In the genomic region with DNA sequence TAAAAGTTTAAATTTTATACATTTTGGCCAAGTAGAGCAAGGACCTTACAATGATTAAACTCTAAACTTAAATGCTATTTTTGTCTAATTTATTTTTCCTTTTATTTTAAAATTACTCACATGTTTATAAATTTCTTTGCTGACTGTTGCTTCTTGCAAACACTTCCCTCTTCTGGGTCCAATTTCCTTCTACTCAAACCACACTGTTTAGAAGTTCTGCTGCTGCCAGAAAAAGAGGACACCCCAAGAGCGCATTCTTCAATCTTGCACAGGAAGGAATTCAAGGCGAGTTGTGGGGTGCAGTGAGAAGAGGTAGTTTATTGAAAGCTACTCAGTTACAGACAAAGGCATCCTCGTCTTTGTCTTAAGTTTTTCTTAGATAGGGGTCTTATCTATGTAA, we compare ENCODE assay signal across 1 cellular context.
TF ChIP-seq lines count a peak whose summit lies in the region.

No MANE protein-coding gene starts in this region.

TF ChIP-seq in K562, 482 proteins besides CTCF, POLR2A, EP300 and RAD21 (continued from another document):
- TF ChIP-seq, protein P1, sequence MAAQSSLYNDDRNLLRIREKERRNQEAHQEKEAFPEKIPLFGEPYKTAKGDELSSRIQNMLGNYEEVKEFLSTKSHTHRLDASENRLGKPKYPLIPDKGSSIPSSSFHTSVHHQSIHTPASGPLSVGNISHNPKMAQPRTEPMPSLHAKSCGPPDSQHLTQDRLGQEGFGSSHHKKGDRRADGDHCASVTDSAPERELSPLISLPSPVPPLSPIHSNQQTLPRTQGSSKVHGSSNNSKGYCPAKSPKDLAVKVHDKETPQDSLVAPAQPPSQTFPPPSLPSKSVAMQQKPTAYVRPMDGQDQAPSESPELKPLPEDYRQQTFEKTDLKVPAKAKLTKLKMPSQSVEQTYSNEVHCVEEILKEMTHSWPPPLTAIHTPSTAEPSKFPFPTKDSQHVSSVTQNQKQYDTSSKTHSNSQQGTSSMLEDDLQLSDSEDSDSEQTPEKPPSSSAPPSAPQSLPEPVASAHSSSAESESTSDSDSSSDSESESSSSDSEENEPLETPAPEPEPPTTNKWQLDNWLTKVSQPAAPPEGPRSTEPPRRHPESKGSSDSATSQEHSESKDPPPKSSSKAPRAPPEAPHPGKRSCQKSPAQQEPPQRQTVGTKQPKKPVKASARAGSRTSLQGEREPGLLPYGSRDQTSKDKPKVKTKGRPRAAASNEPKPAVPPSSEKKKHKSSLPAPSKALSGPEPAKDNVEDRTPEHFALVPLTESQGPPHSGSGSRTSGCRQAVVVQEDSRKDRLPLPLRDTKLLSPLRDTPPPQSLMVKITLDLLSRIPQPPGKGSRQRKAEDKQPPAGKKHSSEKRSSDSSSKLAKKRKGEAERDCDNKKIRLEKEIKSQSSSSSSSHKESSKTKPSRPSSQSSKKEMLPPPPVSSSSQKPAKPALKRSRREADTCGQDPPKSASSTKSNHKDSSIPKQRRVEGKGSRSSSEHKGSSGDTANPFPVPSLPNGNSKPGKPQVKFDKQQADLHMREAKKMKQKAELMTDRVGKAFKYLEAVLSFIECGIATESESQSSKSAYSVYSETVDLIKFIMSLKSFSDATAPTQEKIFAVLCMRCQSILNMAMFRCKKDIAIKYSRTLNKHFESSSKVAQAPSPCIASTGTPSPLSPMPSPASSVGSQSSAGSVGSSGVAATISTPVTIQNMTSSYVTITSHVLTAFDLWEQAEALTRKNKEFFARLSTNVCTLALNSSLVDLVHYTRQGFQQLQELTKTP (IDR thresholded peaks at IDR 0.05; ENCODE audit: low read depth in 1 of 2, partially characterized antibody in 2 of 2) = no peak
- TF ChIP-seq PPARD (CRISPR knock-in tag; IDR thresholded peaks at IDR 0.05) = no peak
- no peak for TF ChIP-seq ILK (tag; IDR thresholded peaks at IDR 0.05; ENCODE audit: borderline replicate concordance, low read depth)
- no peak for TF ChIP-seq XRCC3 (IDR thresholded peaks at IDR 0.05)
- no peak for TF ChIP-seq ASH1L (IDR thresholded peaks at IDR 0.05; ENCODE audit: borderline replicate concordance, low read depth, partially characterized antibody)
- no peak for TF ChIP-seq ZNF311 (CRISPR knock-in tag; IDR thresholded peaks at IDR 0.05)
- TF ChIP-seq ELK1 (CRISPR knock-in tag; IDR thresholded peaks at IDR 0.05) = no peak
